Comparison of ENCODE assay signal across 8 cellular contexts in genomic region chr1:174769961-174770549, GRCh38.
DNase-seq lines count a peak whose midpoint lies in the region; ATAC-seq and TF ChIP-seq lines count a peak whose summit lies in the region.

No MANE protein-coding gene starts in this region.

- H2AFZ ChIP-seq in osteoblast (ENCODE audit: low read length), result no peak overlapping the region

- H3K9me3 ChIP-seq in SK-N-MC (ENCODE audit: low read depth, low read length) (no peaks in the 10 kb centered on the region), osteoblast (ENCODE audit: low read depth, low read length) (no peaks in the 10 kb centered on the region)

- no peak overlapping the region for H3K4me3 ChIP-seq in SK-N-MC
- H3K4me3 ChIP-seq in osteoblast (ENCODE audit: insufficient read depth, low read length), result no peak overlapping the region

- no peak overlapping the region for H3K27ac ChIP-seq in SK-N-MC
- no peak overlapping the region for H3K27ac ChIP-seq in osteoblast (ENCODE audit: low read depth, low read length)

- H3K36me3 ChIP-seq in SK-N-MC (ENCODE audit: insufficient read depth, low read length) (no peaks in the 10 kb centered on the region), osteoblast (ENCODE audit: insufficient read depth, low read length) (no peaks in the 10 kb centered on the region)

- no peaks in the 10 kb centered on the region for H4K20me1 ChIP-seq in osteoblast (ENCODE audit: insufficient read depth, low read length)

- H3K4me1 ChIP-seq in osteoblast (ENCODE audit: insufficient read depth, low read length), result no peaks in the 10 kb centered on the region

- H3K27me3 ChIP-seq in osteoblast (ENCODE audit: insufficient read depth, low read length), result no peaks in the 10 kb centered on the region

- H3K9ac ChIP-seq in SK-N-MC (ENCODE audit: insufficient read length), result no peak overlapping the region

- DNase-seq in NCI-H1105 treated with DMSO at 0.1 percent for 48 hours (lab: John Stamatoyannopoulos, UW) (peak; percentile 71), NCI-H1105 (lab: John Stamatoyannopoulos, UW) (no peak), M059J (ENCODE audit: low read depth) (peak; percentile 71), SK-N-MC (ENCODE audit: low read depth, low spot score) (peak; percentile 18), fibroblast of gingiva (ENCODE audit: low read depth) (peak; percentile 45), osteoblast (ENCODE audit: insufficient read length, low spot score, missing footprints) (peak; percentile 31), HK-2 (ENCODE audit: unreplicated experiment) (no peak)

- H3K79me2 ChIP-seq in osteoblast (ENCODE audit: insufficient read depth, low read length), result no peaks in the 10 kb centered on the region

- H3K4me2 ChIP-seq in osteoblast (ENCODE audit: insufficient read depth, low read length), result no peak overlapping the region

- no peak for ATAC-seq in GM18511 (IDR thresholded peaks at IDR 0.05; ENCODE audit: unreplicated experiment)

- TF ChIP-seq CTCF in osteoblast (IDR thresholded peaks at IDR 0.05; ENCODE audit: extremely low read depth, low read depth, low read length), result peak; percentile 77

Comparison
In these comparisons a context has a peak if more than half of its experiments do, and no peak if none do; other contexts are left out.
1. DNase-seq: peak in NCI-H1105 treated with DMSO at 0.1 percent for 48 hours (single experiment), M059J (single experiment), SK-N-MC (single experiment), fibroblast of gingiva (single experiment) and osteoblast (single experiment); none in NCI-H1105 (single experiment) and HK-2 (single experiment).